In the genomic region with DNA sequence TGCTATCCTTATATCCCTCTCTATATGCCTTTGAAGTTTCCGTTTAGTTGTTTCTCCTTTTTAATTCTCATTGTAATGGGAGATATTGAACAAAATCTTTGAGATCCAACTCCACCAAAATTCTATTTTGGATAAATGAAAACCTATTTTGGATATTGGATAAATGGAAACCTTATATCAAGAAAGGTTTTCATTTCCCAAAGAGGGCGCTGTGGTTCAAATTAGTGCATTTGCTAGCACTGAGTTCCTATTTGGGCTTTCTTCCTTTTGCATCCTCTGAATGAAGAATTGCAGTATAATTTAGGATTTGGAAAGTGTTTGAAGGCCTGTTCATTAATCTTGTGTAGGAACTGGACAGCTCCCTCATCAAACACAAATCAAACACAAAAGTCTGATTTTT, we compare ENCODE assay signal across 9 cellular contexts.
DNase-seq lines count a peak whose midpoint lies in the region; ATAC-seq, FAIRE-seq and TF ChIP-seq lines count a peak whose summit lies in the region.
"Had no signal": no experiment of that assay in that cellular context is flagged by ENCODE, and none has a peak within 500 bp of the region (broad histone marks: within the 10 kb centered on the region; RNA-seq: fewer than 3 reads in every experiment).

No MANE protein-coding gene starts in this region.

- POLR2A ChIA-PET in activated CD4-positive, alpha-beta T cell treated with anti-CD3 and anti-CD28 coated beads, Interleukin-2, amount 10 ng/mL, durations not matched to agents 7 days and 5 days (lab: Charles Lee) = interaction anchor here (0.7 kb wide), 1 partner anchor 728 kb away, joined by 3 read pairs; no protein-coding TSS in a partner anchor
- POLR2A ChIA-PET in endothelial cell of umbilical vein (lab: Charles Lee) = no interaction called here

- ATAC-seq in thoracic aorta (ENCODE audit: insufficient number of reproducible peaks, low FRiP score, low read depth) = no peak
- no peak for ATAC-seq in HG03565 (IDR thresholded peaks at IDR 0.05; ENCODE audit: unreplicated experiment)

- no peaks in the 10 kb centered on the region for H3K9me1 ChIP-seq in endothelial cell of umbilical vein (replicated peaks; ENCODE audit: control insufficient read depth, extremely low read depth, insufficient read depth, low read length)

- H3K4me1 Mint-ChIP-seq in activated CD4-positive, alpha-beta T cell treated with anti-CD3 and anti-CD28 coated beads, Interleukin-2, amount 10 ng/mL, durations not matched to agents 7 days and 5 days = no peaks in the 10 kb centered on the region

- no peak for TF ChIP-seq POLR2A in endothelial cell of umbilical vein (IDR thresholded peaks at IDR 0.05; ENCODE audit: low read depth, low read length)

- no peak overlapping the region for H3K4me2 ChIP-seq in endothelial cell of umbilical vein (ENCODE audit: insufficient read depth, low read length)

- no peaks in the 10 kb centered on the region for H3K9me3 ChIP-seq in endothelial cell of umbilical vein (replicated peaks; ENCODE audit: control insufficient read depth, insufficient read depth, low read length)
- H3K9me3 ChIP-seq in thoracic aorta = no peaks in the 10 kb centered on the region
- H3K9me3 ChIP-seq in ascending aorta = no peaks in the 10 kb centered on the region

- H3K36me3 ChIP-seq in endothelial cell of umbilical vein (ENCODE audit: control insufficient read depth in 2 of 2, extremely low read depth in 1 of 2, insufficient read depth in 2 of 2, low read length in 2 of 2) = no peaks in the 10 kb centered on the region
- H3K36me3 ChIP-seq in thoracic aorta = no peaks in the 10 kb centered on the region
- H3K36me3 ChIP-seq in ascending aorta = no peaks in the 10 kb centered on the region

- H3K27ac ChIP-seq in endothelial cell of umbilical vein (ENCODE audit: insufficient read depth, low read depth, low read length) (no peak overlapping the region), thoracic aorta (no peak overlapping the region), ascending aorta (no peak overlapping the region)

- no peaks in the 10 kb centered on the region for H3K9me3 Mint-ChIP-seq in activated CD4-positive, alpha-beta T cell treated with anti-CD3 and anti-CD28 coated beads, Interleukin-2, amount 10 ng/mL, durations not matched to agents 7 days and 5 days

- H3K27ac Mint-ChIP-seq in activated CD4-positive, alpha-beta T cell treated with anti-CD3 and anti-CD28 coated beads, Interleukin-2, amount 10 ng/mL, durations not matched to agents 7 days and 5 days = no peak overlapping the region

- CTCF ChIA-PET in activated CD4-positive, alpha-beta T cell treated with anti-CD3 and anti-CD28 coated beads, Interleukin-2, amount 10 ng/mL, durations not matched to agents 7 days and 5 days (lab: Charles Lee) = no interaction called here
- CTCF ChIA-PET in endothelial cell of umbilical vein (lab: Charles Lee) = interaction anchor here (1.3 to 1.5 kb wide), 3 partner anchors 80 to 226 kb away, joined by 3 to 6 read pairs (median 4); no protein-coding TSS in a partner anchor

- no peak for FAIRE-seq in endothelial cell of umbilical vein (lab: Jason Lieb, UNC)

- dilution Hi-C loops in endothelial cell of umbilical vein (cut with MboI; ENCODE audit: extremely low pct_ligation_motif_present, low sequenced_read_pairs) = no loop called here

- H2AFZ ChIP-seq in endothelial cell of umbilical vein (ENCODE audit: low read depth, low read length) = no peak overlapping the region

- H3K36me3 Mint-ChIP-seq in activated CD4-positive, alpha-beta T cell treated with anti-CD3 and anti-CD28 coated beads, Interleukin-2, amount 10 ng/mL, durations not matched to agents 7 days and 5 days (ENCODE audit: low read depth) = no peaks in the 10 kb centered on the region

- H3K4me3 ChIP-seq in endothelial cell of umbilical vein (replicated peaks in 1 of 3; ENCODE audit: insufficient read depth in 1 of 3, low read depth in 1 of 3, low read length in 3 of 3) (no peak overlapping the region), thoracic aorta (no peak overlapping the region), ascending aorta (no peak overlapping the region)

- H3K27me3 Mint-ChIP-seq in activated CD4-positive, alpha-beta T cell treated with anti-CD3 and anti-CD28 coated beads, Interleukin-2, amount 10 ng/mL, durations not matched to agents 7 days and 5 days = peaks cover 8% of the 10 kb centered on the region

- intact Hi-C loops in endothelial cell of umbilical vein (cut with micrococcal nuclease) = no loop called here
- intact Hi-C loops in ascending aorta (cut with DNase I) = no loop called here

- peak; percentile 19 for DNase-seq in activated CD4-positive, alpha-beta T cell treated with anti-CD3 and anti-CD28 coated beads, Interleukin-2, amount 10 ng/mL, durations not matched to agents 7 days and 5 days
- DNase-seq in activated CD4-positive, alpha-beta T cell treated with anti-CD3 and anti-CD28 coated beads, Interleukin-2, amount 50 U/mL, for 48 hours = no peak
- DNase-seq in NCI-H226 (peak; percentile 11), endothelial cell of umbilical vein (ENCODE audit: low read depth, low spot score) (peak; percentile 37), thoracic aorta (ENCODE audit: low spot score) (no peak), ascending aorta (ENCODE audit: low spot score in 2 of 2) (no peak)
- DNase-seq in activated CD4-positive, CD25-positive, alpha-beta regulatory T cell (lab: John Stamatoyannopoulos, UW) = no peak
- DNase-seq: activated CD4-positive, alpha-beta T cell treated with anti-CD3 and anti-CD28 coated beads for 1 hour had no signal

- H3K9ac ChIP-seq in endothelial cell of umbilical vein (replicated peaks; ENCODE audit: extremely low read depth, insufficient read depth, low read length) = no peak overlapping the region

- H3K4me1 ChIP-seq in endothelial cell of umbilical vein (ENCODE audit: control insufficient read depth, extremely low read depth, insufficient read depth, low read length) (no peaks in the 10 kb centered on the region), thoracic aorta (ENCODE audit: control insufficient read depth in 1 of 2, low read depth in 2 of 2) (no peaks in the 10 kb centered on the region), ascending aorta (no peaks in the 10 kb centered on the region)

- H3K79me2 ChIP-seq in endothelial cell of umbilical vein (ENCODE audit: control insufficient read depth, insufficient read depth, low read length) = no peaks in the 10 kb centered on the region

- TF ChIP-seq CTCF in endothelial cell of umbilical vein (IDR thresholded peaks at IDR 0.05; ENCODE audit: extremely low read depth in 1 of 2, insufficient read depth in 1 of 2, low read depth in 1 of 2, low read length in 2 of 2) (peak; percentile 34 to 36), thoracic aorta (IDR thresholded peaks at IDR 0.05) (peak; percentile 17), ascending aorta (IDR thresholded peaks at IDR 0.05) (peak in 1 of 3 experiments; percentile 34)

- H3K4me3 Mint-ChIP-seq in activated CD4-positive, alpha-beta T cell treated with anti-CD3 and anti-CD28 coated beads, Interleukin-2, amount 10 ng/mL, durations not matched to agents 7 days and 5 days = no peak overlapping the region

- peaks cover 0 to 3% of the 10 kb centered on the region in 2 experiments for H3K27me3 ChIP-seq in endothelial cell of umbilical vein (ENCODE audit: control insufficient read depth in 2 of 2, insufficient read depth in 2 of 2, low read length in 2 of 2)
- H3K27me3 ChIP-seq in thoracic aorta (replicated peaks; ENCODE audit: insufficient read depth) = no peaks in the 10 kb centered on the region
- H3K27me3 ChIP-seq in ascending aorta = no peaks in the 10 kb centered on the region

- no TSS peak for BruUV-seq in endothelial cell of umbilical vein (replicated peaks; lab: Mats Ljungman, UMichigan)

- no peaks in the 10 kb centered on the region for H4K20me1 ChIP-seq in endothelial cell of umbilical vein (replicated peaks; ENCODE audit: control insufficient read depth, extremely low read depth, insufficient read depth, low read length)

TF ChIP-seq in endothelial cell of umbilical vein, 7 proteins besides CTCF, POLR2A, EP300 and RAD21:
- TF ChIP-seq POLR2AphosphoS5 (IDR thresholded peaks at IDR 0.05; ENCODE audit: insufficient read depth, low read depth, low read length) = no peak

Comparison
In these comparisons a context has a peak if more than half of its experiments do, and no peak if none do; other contexts are left out.
1. DNase-seq: peak in activated CD4-positive, alpha-beta T cell treated with anti-CD3 and anti-CD28 coated beads, Interleukin-2, amount 10 ng/mL, durations not matched to agents 7 days and 5 days (single experiment), NCI-H226 (single experiment) and endothelial cell of umbilical vein (single experiment); none in activated CD4-positive, alpha-beta T cell treated with anti-CD3 and anti-CD28 coated beads, Interleukin-2, amount 50 U/mL, for 48 hours (0 of 2), thoracic aorta (single experiment), activated CD4-positive, CD25-positive, alpha-beta regulatory T cell (0 of 4) and ascending aorta (0 of 2).